13 cellular contexts compared by ENCODE assay signal in the genomic region with DNA sequence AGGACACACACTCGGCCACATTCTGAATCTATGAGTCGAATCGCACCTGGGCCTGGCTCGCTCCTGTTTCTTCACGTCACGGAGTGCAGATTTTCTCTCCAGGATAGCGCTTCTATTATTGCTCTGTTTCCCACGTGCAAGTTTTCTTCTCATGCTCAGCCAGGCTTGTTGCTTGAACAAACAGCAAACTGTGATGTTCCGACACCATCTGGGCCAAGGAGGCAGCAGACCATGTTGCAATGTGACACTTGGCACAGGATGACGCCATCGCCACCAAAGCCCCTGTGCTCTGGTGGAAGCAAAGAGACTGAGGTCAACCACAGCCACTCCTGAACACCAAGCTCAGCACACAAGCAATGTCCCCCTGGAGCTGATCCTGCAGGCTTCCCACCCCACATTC.
DNase-seq lines count a peak whose midpoint lies in the region; ATAC-seq lines count a peak whose summit lies in the region.
"Had no signal": no experiment of that assay in that cellular context is flagged by ENCODE, and none has a peak within 500 bp of the region (broad histone marks: within the 10 kb centered on the region; RNA-seq: fewer than 3 reads in every experiment).

No MANE protein-coding gene starts in this region.

- DNase-seq in G401 (ENCODE audit: low spot score) (peak; percentile 13), NCI-H2171 (lab: John Stamatoyannopoulos, UW) (peak; percentile 35), kidney tubule cell (ENCODE audit: low spot score) (peak; percentile 11), nucleus accumbens (lab: John Stamatoyannopoulos, UW) (no peak), NCI-H1930 (lab: John Stamatoyannopoulos, UW) (no peak), SIG-M5 treated with dmso at 0.1 percent for 504 hours (lab: John Stamatoyannopoulos, UW; ENCODE audit: unreplicated experiment) (no peak)
- DNase-seq: BE2C; Caco-2; CD4-positive, alpha-beta T cell; GDM1; GM23248; HCEC 1CT had no signal

- no peak for ATAC-seq in esophagus mucosa

- in situ Hi-C loops in G401 (cut with HindIII; ENCODE audit: low sequenced_read_pairs) = no loop called here

Comparison
In these comparisons a context has a peak if more than half of its experiments do, and no peak if none do; other contexts are left out.
1. DNase-seq: peak in G401 (single experiment), NCI-H2171 (single experiment) and kidney tubule cell (single experiment); none in nucleus accumbens (0 of 56), NCI-H1930 (0 of 2) and SIG-M5 treated with dmso at 0.1 percent for 504 hours (single experiment).